18 cellular contexts compared by ENCODE assay signal in genomic region chr12:3487027-3487426, GRCh38. TPM values are rescaled to one million over a fixed set of nuclear protein-coding genes. Genes with fewer than 3 reads are reported as not detected.
A peak's percentile ranks its signal among the peaks of the same experiment; 100 is the strongest.
DNase-seq lines count a peak whose midpoint lies in the region; ATAC-seq and TF ChIP-seq lines count a peak whose summit lies in the region.
"Had no signal": no experiment of that assay in that cellular context is flagged by ENCODE, and none has a peak within 500 bp of the region (broad histone marks: within the 10 kb centered on the region; RNA-seq: fewer than 3 reads in every experiment).

No MANE protein-coding gene starts in this region.

- no CpG with 5 or more reads among the region's 6 CpGs for WGBS in H9 (ENCODE audit: extremely low coverage, insufficient read length, low lambda C conversion rate)
- WGBS in endodermal cell (ENCODE audit: insufficient coverage in 1 of 2, insufficient read length in 1 of 2), 2 experiments = 77 to 95% methylated on average over 3 to 6 of the region's 6 CpGs

- no peak overlapping the region for H3K4me3 Mint-ChIP-seq in H9
- H3K4me3 Mint-ChIP-seq in endodermal cell = no peak overlapping the region
- peak overlapping the region; percentile 14 for H3K4me3 Mint-ChIP-seq in neural crest cell
- H3K4me3 Mint-ChIP-seq: CD4-positive, alpha-beta memory T cell; GM23338; HFFc6 had no signal

- H3K23me2 ChIP-seq in H9 (ENCODE audit: insufficient read length, low read depth, low read length, poor library complexity, severe bottlenecking) = peaks cover 18% of the 10 kb centered on the region

- H3K27ac ChIP-seq in H9 (ENCODE audit: insufficient read length, low read depth, low read length) (no peak overlapping the region), endodermal cell (ENCODE audit: low read depth, low read length) (no peak overlapping the region), substantia nigra (ENCODE audit: low read depth, low read length, poor library complexity, severe bottlenecking) (no peak overlapping the region)

- H2BK20ac ChIP-seq in H9 (ENCODE audit: low read depth, low read length, poor library complexity, severe bottlenecking) = no peak overlapping the region

- no peak overlapping the region for H3K4me3 ChIP-seq in endodermal cell (ENCODE audit: low read length)
- H3K4me3 ChIP-seq: GM23338, HAP-1 had no signal

- H3K9me3 ChIP-seq in H9 (ENCODE audit: control insufficient read depth, low read depth, low read length) (no peaks in the 10 kb centered on the region), endodermal cell (ENCODE audit: control insufficient read depth, low read length) (no peaks in the 10 kb centered on the region)
- H3K9me3 ChIP-seq: HAP-1 had no signal

- TF ChIP-seq CTCF in H9 (conservative IDR thresholded peaks at IDR 0.05) (no peak), endodermal cell (conservative IDR thresholded peaks at IDR 0.05) (no peak), neural crest cell (conservative IDR thresholded peaks at IDR 0.05) (no peak)

- no peak overlapping the region for H2BK120ac ChIP-seq in H9 (ENCODE audit: low read depth, low read length, poor library complexity, severe bottlenecking)

- no peaks in the 10 kb centered on the region for H3K9me3 Mint-ChIP-seq in H9
- no peaks in the 10 kb centered on the region for H3K9me3 Mint-ChIP-seq in endodermal cell
- no peaks in the 10 kb centered on the region for H3K9me3 Mint-ChIP-seq in neural crest cell
- H3K9me3 Mint-ChIP-seq: GM23338, HFFc6 had no signal

- H3K4me1 Mint-ChIP-seq in H9 (peaks cover 25 to 28% of the 10 kb centered on the region in 2 experiments), endodermal cell (no peaks in the 10 kb centered on the region), neural crest cell (peaks cover 28% of the 10 kb centered on the region)

- no peaks in the 10 kb centered on the region for H3K36me3 ChIP-seq in endodermal cell (ENCODE audit: control insufficient read depth, insufficient read depth, low read length)
- H3K36me3 ChIP-seq: HAP-1 had no signal

- H3K23ac ChIP-seq in H9 (ENCODE audit: insufficient read length, low read depth, low read length) = no peak overlapping the region

- no peak overlapping the region for H2AK5ac ChIP-seq in H9 (ENCODE audit: insufficient read length, low read length)

- H3K4ac ChIP-seq in H9 (ENCODE audit: low read depth, low read length) = no peak overlapping the region

- no peaks in the 10 kb centered on the region for H3K79me1 ChIP-seq in H9 (ENCODE audit: insufficient read depth, low read depth, low read length, poor library complexity, severe bottlenecking)

- peaks cover 2% of the 10 kb centered on the region; the same call in 1 of the 2 replicates for H3K4me1 ChIP-seq in H9 (ENCODE audit: insufficient read depth, low read length)
- no peaks in the 10 kb centered on the region for H3K4me1 ChIP-seq in endodermal cell (ENCODE audit: control insufficient read depth, insufficient read depth, low read length)
- H3K4me1 ChIP-seq: HAP-1 had no signal

- no peak overlapping the region for H4K8ac ChIP-seq in H9 (replicated peaks; ENCODE audit: insufficient read length, low read depth, low read length)

- no peak overlapping the region for H3K18ac ChIP-seq in H9 (ENCODE audit: insufficient read length, low read depth, low read length)

- H3K14ac ChIP-seq in H9 (ENCODE audit: insufficient read depth, low read length) = no peak overlapping the region

- DNase-seq in H9 = peak; percentile 24
- DNase-seq in endodermal cell = peak; percentile 34
- no peak for DNase-seq in neural crest cell (ENCODE audit: low read depth, low spot score)
- DNase-seq in substantia nigra (lab: John Stamatoyannopoulos, UW) = no peak
- no peak for DNase-seq in T-helper 9 cell
- DNase-seq: C1 segment of cervical spinal cord; Calu3; CD4-positive, alpha-beta memory T cell; COR-L47; DMS153; DND-41; HFFc6 had no signal

- H4K20me1 ChIP-seq in H9 (ENCODE audit: control insufficient read depth, insufficient read depth, insufficient read length) = no peaks in the 10 kb centered on the region

- no peak overlapping the region for H4K91ac ChIP-seq in H9 (ENCODE audit: insufficient read length, low read depth, low read length)

- H3K4me2 ChIP-seq in H9 (ENCODE audit: insufficient read depth, insufficient read length, low read length) = no peak overlapping the region
- H3K4me2 ChIP-seq: GM23338 had no signal

- H3K79me2 ChIP-seq in H9 (ENCODE audit: insufficient read depth, low read length) = no peaks in the 10 kb centered on the region

- H4K5ac ChIP-seq in H9 (ENCODE audit: insufficient read length, low read depth, low read length) = no peak overlapping the region

- H3K27ac Mint-ChIP-seq in H9 (no peak overlapping the region), endodermal cell (no peak overlapping the region), neural crest cell (ENCODE audit: unreplicated experiment) (no peak overlapping the region)
- H3K27ac Mint-ChIP-seq: CD4-positive, alpha-beta memory T cell; GM23338; HFFc6 had no signal

- H3K36me3 Mint-ChIP-seq in H9 (ENCODE audit: insufficient read depth in 1 of 3, low read depth in 3 of 3) (no peaks in the 10 kb centered on the region), endodermal cell (ENCODE audit: low read depth) (no peaks in the 10 kb centered on the region), neural crest cell (ENCODE audit: low read depth) (no peaks in the 10 kb centered on the region)
- H3K36me3 Mint-ChIP-seq: CD4-positive, alpha-beta memory T cell had no signal

- no peak overlapping the region for H3K9ac ChIP-seq in H9 (ENCODE audit: extremely low read depth, insufficient read length, low read length)
- no peak overlapping the region for H3K9ac ChIP-seq in endodermal cell (ENCODE audit: extremely low read depth, low read length, poor library complexity, severe bottlenecking)

- no peak overlapping the region for H3T11ph ChIP-seq in H9 (ENCODE audit: low read length)

- H2BK12ac ChIP-seq in H9 (ENCODE audit: insufficient read length, low read depth, low read length) = no peak overlapping the region

- no peak overlapping the region for H3K56ac ChIP-seq in H9 (ENCODE audit: insufficient read length, low read depth, low read length)

- no peak overlapping the region for H2BK5ac ChIP-seq in H9 (ENCODE audit: insufficient read length, low read length)

- H3K27me3 ChIP-seq in H9 (ENCODE audit: insufficient read depth, low read length) (peaks cover 18% of the 10 kb centered on the region; the same call in 1 of the 2 replicates), endodermal cell (ENCODE audit: control insufficient read depth, insufficient read depth, low read length, poor library complexity, severe bottlenecking) (peaks cover 53% of the 10 kb centered on the region)

- no peak for ATAC-seq in GM21447 (IDR thresholded peaks at IDR 0.05; ENCODE audit: unreplicated experiment)
- ATAC-seq: GM23338 had no signal

- H3K27me3 Mint-ChIP-seq in H9 (ENCODE audit: low read depth) = peaks cover 57% of the 10 kb centered on the region
- H3K27me3 Mint-ChIP-seq in endodermal cell (ENCODE audit: insufficient read depth) = peaks cover 56% of the 10 kb centered on the region
- peaks cover 72% of the 10 kb centered on the region for H3K27me3 Mint-ChIP-seq in neural crest cell (ENCODE audit: low read depth)

- H2BK15ac ChIP-seq in H9 (ENCODE audit: low read depth, low read length) = no peak overlapping the region

- H2AFZ ChIP-seq in H9 (ENCODE audit: low read length) = no peak overlapping the region
- H2AFZ ChIP-seq: GM23338 had no signal

RNA-seq across cellular contexts. Expression of gene PRMT8, which starts 4.0 kb away (rescaled TPM):
- total RNA-seq in H9 (2021) (0.83 and 0.86 TPM in 2 replicates), endodermal cell (under 1 TPM; 0.29 to 0.42 TPM), neural crest cell (11.7 and 12.2 TPM in 2 replicates)
- polyA plus RNA-seq in endodermal cell (2013, experiment 1 of 2) = 5.3 TPM
- polyA plus RNA-seq in endodermal cell (2013, experiment 2 of 2) = 4.7 TPM
- total RNA-seq: A172; Calu3; CD4-positive, alpha-beta memory T cell; H4; HFFc6 had no signal
- polyA plus RNA-seq: BJ; CD4-positive, alpha-beta memory T cell had no signal

Comparison
In these comparisons a context has a peak if more than half of its experiments do, and no peak if none do; other contexts are left out.
1. DNase-seq: peak in H9 (single experiment) and endodermal cell (single experiment); none in neural crest cell (single experiment), substantia nigra (0 of 49) and T-helper 9 cell (single experiment).